In the genomic region with DNA sequence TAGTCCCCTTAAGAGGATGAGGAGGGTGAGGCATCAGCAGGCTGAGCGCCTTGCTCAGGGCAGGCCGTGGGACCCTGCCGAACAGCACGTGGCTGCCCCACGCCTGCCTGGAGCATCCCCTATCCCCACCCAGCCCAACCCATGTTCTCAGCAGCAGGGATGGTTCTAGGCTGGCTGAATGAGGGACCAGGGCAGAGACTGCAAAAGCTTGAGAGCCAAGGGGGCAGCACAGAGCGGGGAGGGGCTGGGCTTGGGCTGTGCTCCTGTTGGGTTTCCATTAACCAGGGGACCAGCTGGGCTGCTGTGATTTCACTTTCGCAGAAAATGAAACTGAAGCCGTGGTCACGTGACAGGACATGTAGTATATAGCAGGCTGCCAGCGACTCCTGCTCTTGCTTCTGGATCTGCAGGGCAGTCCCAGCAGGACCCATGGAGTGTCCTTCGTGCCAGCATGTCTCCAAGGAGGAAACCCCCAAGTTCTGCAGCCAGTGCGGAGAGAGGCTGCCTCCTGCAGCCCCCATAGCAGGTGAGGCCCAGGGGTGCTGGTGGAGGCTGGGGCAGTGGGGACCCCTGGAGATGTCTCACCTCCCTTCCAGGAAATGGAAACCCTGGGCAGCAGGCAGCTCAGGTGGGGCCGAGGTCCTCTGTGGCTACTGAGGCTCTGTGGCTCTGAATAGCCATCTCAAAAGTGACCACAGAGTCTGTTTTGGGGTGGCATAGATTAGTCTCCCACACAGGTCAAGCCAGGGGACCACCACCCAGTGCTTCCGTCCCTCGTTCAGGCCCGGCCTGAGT, we compare ENCODE assay signal across 8 cellular contexts. TPM values are rescaled to one million over a fixed set of nuclear protein-coding genes. Genes with fewer than 3 reads are reported as not detected.
DNase-seq lines count a peak whose midpoint lies in the region; ATAC-seq and TF ChIP-seq lines count a peak whose summit lies in the region.

No MANE protein-coding gene starts in this region.

- H3K27me3 ChIP-seq in DND-41 (ENCODE audit: insufficient read depth, low read length, poor library complexity), result no peaks in the 10 kb centered on the region

- H3K4me3 ChIP-seq in DND-41 (ENCODE audit: low read depth in 1 of 2, low read length in 2 of 2), result peak overlapping the region; percentile 44 to 76; a peak in 3 of 4 replicates

- H3K36me3 ChIP-seq in DND-41 (ENCODE audit: insufficient read depth, low read length), result peaks cover 19% of the 10 kb centered on the region

- DNase-seq in DND-41 (peak; percentile 95), MV-4-11 (lab: John Stamatoyannopoulos, UW) (peak; percentile 85), dermis microvascular lymphatic vessel endothelial cell (ENCODE audit: low read depth in 2 of 2) (peak; percentile 89 to 90), midbrain (lab: John Stamatoyannopoulos, UW) (peak; percentile 38), NCI-H1930 (lab: John Stamatoyannopoulos, UW) (no peak)
- peak; percentile 81 for DNase-seq in activated CD4-positive, CD25-positive, alpha-beta regulatory T cell treated with anti-CD3 and anti-CD28 coated beads, Interleukin-2, amount 50 U/mL, for 72 hours
- DNase-seq in stimulated activated CD8-positive, alpha-beta memory T cell treated with anti-CD3 and anti-CD28 coated beads, Interleukin-4, amount 100 ng/mL, for 24 hours (ENCODE audit: low read depth), result peak; percentile 79

- H3K9ac ChIP-seq in DND-41 (ENCODE audit: low read depth, low read length), result peak overlapping the region; percentile 99

- H3K4me1 ChIP-seq in DND-41 (ENCODE audit: insufficient read depth, low read length), result peaks cover 50% of the 10 kb centered on the region

- peak overlapping the region; percentile 93 for H3K4me2 ChIP-seq in DND-41 (ENCODE audit: insufficient read depth, low read length)

- peak; percentile 59 for ATAC-seq in DND-41 (ENCODE audit: insufficient read depth, low read depth)
- ATAC-seq in GM21576 (IDR thresholded peaks at IDR 0.05; ENCODE audit: unreplicated experiment), result peak; percentile 33

- peak; percentile 49 for TF ChIP-seq CTCF in DND-41 (IDR thresholded peaks at IDR 0.05; ENCODE audit: borderline replicate concordance, extremely low read depth, low read length, poor library complexity, severe bottlenecking)

- no peaks in the 10 kb centered on the region for H3K9me3 ChIP-seq in DND-41 (ENCODE audit: insufficient read depth, low read length, severe bottlenecking)

- H3K27ac ChIP-seq in DND-41 (ENCODE audit: low read length), result peak overlapping the region; percentile 98

- H3K79me2 ChIP-seq in DND-41 (ENCODE audit: insufficient read depth, low read length), result peaks cover 58% of the 10 kb centered on the region

- H4K20me1 ChIP-seq in DND-41 (ENCODE audit: insufficient read depth, low read length), result peaks cover 9% of the 10 kb centered on the region; the same call in 1 of the 2 replicates

- no peak overlapping the region for H2AFZ ChIP-seq in DND-41 (ENCODE audit: low read depth, low read length)

RNA-seq across cellular contexts. Expression of gene RNF213, which starts 2.8 kb away (rescaled TPM):
- total RNA-seq in dermis microvascular lymphatic vessel endothelial cell, result 63.0 and 81.2 TPM in 2 replicates

RNA-seq across cellular contexts. Expression of gene SLC26A11, which starts 43.2 kb away (rescaled TPM):
- total RNA-seq in dermis microvascular lymphatic vessel endothelial cell, result 5.5 and 9.5 TPM in 2 replicates

RNA-seq across cellular contexts. Expression of gene SGSH, which starts 43.3 kb away (rescaled TPM):
- 7.7 and 16.8 TPM in 2 replicates for total RNA-seq in dermis microvascular lymphatic vessel endothelial cell

Comparison
In these comparisons a context has a peak if more than half of its experiments do, and no peak if none do; other contexts are left out.
1. DNase-seq: peak in DND-41 (single experiment), MV-4-11 (single experiment), activated CD4-positive, CD25-positive, alpha-beta regulatory T cell treated with anti-CD3 and anti-CD28 coated beads, Interleukin-2, amount 50 U/mL, for 72 hours (single experiment), dermis microvascular lymphatic vessel endothelial cell (2 of 2), midbrain (single experiment) and stimulated activated CD8-positive, alpha-beta memory T cell treated with anti-CD3 and anti-CD28 coated beads, Interleukin-4, amount 100 ng/mL, for 24 hours (single experiment); none in NCI-H1930 (0 of 2).